1 cellular context compared by ENCODE assay signal in the genomic region with DNA sequence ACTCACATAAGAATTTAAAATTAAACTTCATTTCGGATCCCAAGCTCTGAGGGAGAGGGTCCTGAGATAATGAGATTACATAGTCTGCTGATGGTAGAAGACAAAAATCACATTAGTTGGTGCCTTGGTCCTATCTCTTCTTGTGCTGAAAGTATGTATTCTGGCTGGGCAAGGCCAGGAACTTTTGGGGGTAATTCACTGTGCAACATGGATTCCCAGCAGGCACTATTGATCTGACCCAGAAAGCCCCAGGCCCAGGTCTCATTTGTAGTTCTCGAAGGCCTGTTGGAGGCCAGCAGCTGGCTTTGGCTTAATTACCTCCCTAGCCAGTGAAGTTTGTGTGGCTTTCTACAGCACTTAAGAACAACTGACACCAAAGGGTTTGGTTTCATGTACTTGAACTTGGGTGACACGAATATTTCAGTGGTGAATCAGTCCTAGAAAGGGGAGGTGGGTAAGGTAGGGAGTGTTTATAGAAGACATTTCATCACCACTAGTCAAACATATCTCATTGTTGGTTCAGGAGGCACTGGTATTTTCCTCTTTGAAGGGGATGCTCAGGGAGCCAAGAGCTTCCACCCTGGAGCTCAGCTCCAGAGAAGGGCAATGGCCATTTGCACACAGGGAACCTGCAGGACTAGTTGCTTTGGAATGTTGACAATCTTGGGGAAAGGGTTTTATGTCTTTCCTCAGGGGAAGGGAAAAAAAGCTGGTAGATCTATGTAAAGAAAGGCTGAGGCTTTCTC.
TF ChIP-seq lines count a peak whose summit lies in the region.

No MANE protein-coding gene starts in this region.

TF ChIP-seq in HepG2, 621 proteins besides CTCF, POLR2A, EP300 and RAD21 (continued from another document and continues in another):
- TF ChIP-seq, protein P1, sequence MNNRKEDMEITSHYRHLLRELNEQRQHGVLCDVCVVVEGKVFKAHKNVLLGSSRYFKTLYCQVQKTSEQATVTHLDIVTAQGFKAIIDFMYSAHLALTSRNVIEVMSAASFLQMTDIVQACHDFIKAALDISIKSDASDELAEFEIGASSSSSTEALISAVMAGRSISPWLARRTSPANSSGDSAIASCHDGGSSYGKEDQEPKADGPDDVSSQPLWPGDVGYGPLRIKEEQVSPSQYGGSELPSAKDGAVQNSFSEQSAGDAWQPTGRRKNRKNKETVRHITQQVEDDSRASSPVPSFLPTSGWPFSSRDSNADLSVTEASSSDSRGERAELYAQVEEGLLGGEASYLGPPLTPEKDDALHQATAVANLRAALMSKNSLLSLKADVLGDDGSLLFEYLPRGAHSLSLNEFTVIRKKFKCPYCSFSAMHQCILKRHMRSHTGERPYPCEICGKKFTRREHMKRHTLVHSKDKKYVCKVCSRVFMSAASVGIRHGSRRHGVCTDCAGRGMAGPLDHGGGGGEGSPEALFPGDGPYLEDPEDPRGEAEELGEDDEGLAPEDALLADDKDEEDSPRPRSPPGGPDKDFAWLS (CRISPR knock-in tag; IDR thresholded peaks at IDR 0.05; ENCODE audit: borderline replicate concordance), result no peak
- TF ChIP-seq MAFK (conservative IDR thresholded peaks at IDR 0.05 in 1 of 2, IDR thresholded peaks at IDR 0.05 in 1 of 2; ENCODE audit: low read length in 2 of 2) (no peak), ZNF720 (CRISPR knock-in tag; IDR thresholded peaks at IDR 0.05) (no peak), NFE2 (CRISPR knock-in tag; IDR thresholded peaks at IDR 0.05) (no peak), ZNF207 (IDR thresholded peaks at IDR 0.05; ENCODE audit: borderline replicate concordance) (no peak), ZBTB8A (CRISPR knock-in tag; IDR thresholded peaks at IDR 0.05; ENCODE audit: borderline replicate concordance, low read depth) (no peak), SETDB1 (CRISPR knock-in tag; IDR thresholded peaks at IDR 0.05; ENCODE audit: borderline replicate concordance) (no peak), ATM (IDR thresholded peaks at IDR 0.05; ENCODE audit: borderline replicate concordance) (no peak), KDM5B (CRISPR knock-in tag; IDR thresholded peaks at IDR 0.05; ENCODE audit: borderline replicate concordance) (no peak), MED13 (CRISPR knock-in tag; IDR thresholded peaks at IDR 0.05) (no peak), PRMT3 (CRISPR knock-in tag; IDR thresholded peaks at IDR 0.05; ENCODE audit: borderline replicate concordance, low read depth) (0 out of 2 replicates have a peak, but pooled peaks have one; percentile 53), TAF15 (IDR thresholded peaks at IDR 0.05; ENCODE audit: low read depth, low read length, poor library complexity, severe bottlenecking) (no peak), ZFX (CRISPR knock-in tag; IDR thresholded peaks at IDR 0.05; ENCODE audit: low read depth) (no peak), ZNF235 (CRISPR knock-in tag; IDR thresholded peaks at IDR 0.05; ENCODE audit: borderline replicate concordance) (no peak), SOX6 (IDR thresholded peaks at IDR 0.05) (no peak), SOX6 (CRISPR knock-in tag; IDR thresholded peaks at IDR 0.05) (peak; percentile 96), CREB1 (IDR thresholded peaks at IDR 0.05) (no peak), CREB1 (CRISPR knock-in tag; IDR thresholded peaks at IDR 0.05) (peak; percentile 63), MEIS2 (CRISPR knock-in tag; IDR thresholded peaks at IDR 0.05) (0 out of 2 replicates have a peak, but pooled peaks have one; percentile 36), NCOR1 (IDR thresholded peaks at IDR 0.05; ENCODE audit: borderline replicate concordance, low read length) (peak; percentile 72; the same call in 1 of the 2 replicates), ZNF44 (CRISPR knock-in tag; IDR thresholded peaks at IDR 0.05) (no peak), ZNF841 (CRISPR knock-in tag; IDR thresholded peaks at IDR 0.05; ENCODE audit: borderline replicate concordance) (no peak), SRY (CRISPR knock-in tag; IDR thresholded peaks at IDR 0.05) (no peak), SIN3B (IDR thresholded peaks at IDR 0.05; ENCODE audit: low read length) (no peak), ZNF234 (CRISPR knock-in tag; conservative IDR thresholded peaks at IDR 0.05) (no peak), GTF3A (CRISPR knock-in tag; conservative IDR thresholded peaks at IDR 0.05) (no peak), POLR2G (IDR thresholded peaks at IDR 0.05; ENCODE audit: low read depth, low read length) (no peak), ZC3H13 (CRISPR knock-in tag; IDR thresholded peaks at IDR 0.05) (no peak), ELF1 (CRISPR knock-in tag; IDR thresholded peaks at IDR 0.05) (0 out of 2 replicates have a peak, but pooled peaks have one; percentile 25), IRF2 (CRISPR knock-in tag; IDR thresholded peaks at IDR 0.05) (peak; percentile 87), ZNF350 (CRISPR knock-in tag; IDR thresholded peaks at IDR 0.05; ENCODE audit: borderline replicate concordance, low read depth) (peak; percentile 29; the same call in 1 of the 2 replicates), IRX3 (CRISPR knock-in tag; IDR thresholded peaks at IDR 0.05; ENCODE audit: borderline replicate concordance, low read depth) (0 out of 2 replicates have a peak, but pooled peaks have one; percentile 54), ZFP36L1 (CRISPR knock-in tag; IDR thresholded peaks at IDR 0.05) (no peak), PCBP1 (IDR thresholded peaks at IDR 0.05; ENCODE audit: borderline replicate concordance, low read depth, low read length) (no peak), REXO4 (CRISPR knock-in tag; IDR thresholded peaks at IDR 0.05; ENCODE audit: borderline replicate concordance) (no peak), ZNF138 (CRISPR knock-in tag; IDR thresholded peaks at IDR 0.05; ENCODE audit: low read depth) (no peak), MATR3 (CRISPR knock-in tag; IDR thresholded peaks at IDR 0.05) (no peak), ARNT2 (CRISPR knock-in tag; IDR thresholded peaks at IDR 0.05; ENCODE audit: low read depth) (0 out of 2 replicates have a peak, but pooled peaks have one; percentile 39), HNF4G (IDR thresholded peaks at IDR 0.05; ENCODE audit: borderline replicate concordance, low read depth, low read length) (peak; percentile 9; the same call in 1 of the 2 replicates), HNF4G (CRISPR knock-in tag; IDR thresholded peaks at IDR 0.05; ENCODE audit: borderline replicate concordance, low read depth) (no peak), FOXC1 (CRISPR knock-in tag; IDR thresholded peaks at IDR 0.05; ENCODE audit: borderline replicate concordance) (peak; percentile 68)
- TF ChIP-seq, protein P2, sequence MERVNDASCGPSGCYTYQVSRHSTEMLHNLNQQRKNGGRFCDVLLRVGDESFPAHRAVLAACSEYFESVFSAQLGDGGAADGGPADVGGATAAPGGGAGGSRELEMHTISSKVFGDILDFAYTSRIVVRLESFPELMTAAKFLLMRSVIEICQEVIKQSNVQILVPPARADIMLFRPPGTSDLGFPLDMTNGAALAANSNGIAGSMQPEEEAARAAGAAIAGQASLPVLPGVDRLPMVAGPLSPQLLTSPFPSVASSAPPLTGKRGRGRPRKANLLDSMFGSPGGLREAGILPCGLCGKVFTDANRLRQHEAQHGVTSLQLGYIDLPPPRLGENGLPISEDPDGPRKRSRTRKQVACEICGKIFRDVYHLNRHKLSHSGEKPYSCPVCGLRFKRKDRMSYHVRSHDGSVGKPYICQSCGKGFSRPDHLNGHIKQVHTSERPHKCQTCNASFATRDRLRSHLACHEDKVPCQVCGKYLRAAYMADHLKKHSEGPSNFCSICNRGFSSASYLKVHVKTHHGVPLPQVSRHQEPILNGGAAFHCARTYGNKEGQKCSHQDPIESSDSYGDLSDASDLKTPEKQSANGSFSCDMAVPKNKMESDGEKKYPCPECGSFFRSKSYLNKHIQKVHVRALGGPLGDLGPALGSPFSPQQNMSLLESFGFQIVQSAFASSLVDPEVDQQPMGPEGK (CRISPR knock-in tag; IDR thresholded peaks at IDR 0.05), result peak; percentile 72
- TF ChIP-seq, protein P3, sequence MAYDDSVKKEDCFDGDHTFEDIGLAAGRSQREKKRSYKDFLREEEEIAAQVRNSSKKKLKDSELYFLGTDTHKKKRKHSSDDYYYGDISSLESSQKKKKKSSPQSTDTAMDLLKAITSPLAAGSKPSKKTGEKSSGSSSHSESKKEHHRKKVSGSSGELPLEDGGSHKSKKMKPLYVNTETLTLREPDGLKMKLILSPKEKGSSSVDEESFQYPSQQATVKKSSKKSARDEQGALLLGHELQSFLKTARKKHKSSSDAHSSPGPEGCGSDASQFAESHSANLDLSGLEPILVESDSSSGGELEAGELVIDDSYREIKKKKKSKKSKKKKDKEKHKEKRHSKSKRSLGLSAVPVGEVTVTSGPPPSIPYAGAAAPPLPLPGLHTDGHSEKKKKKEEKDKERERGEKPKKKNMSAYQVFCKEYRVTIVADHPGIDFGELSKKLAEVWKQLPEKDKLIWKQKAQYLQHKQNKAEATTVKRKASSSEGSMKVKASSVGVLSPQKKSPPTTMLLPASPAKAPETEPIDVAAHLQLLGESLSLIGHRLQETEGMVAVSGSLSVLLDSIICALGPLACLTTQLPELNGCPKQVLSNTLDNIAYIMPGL (CRISPR knock-in tag; IDR thresholded peaks at IDR 0.05; ENCODE audit: borderline replicate concordance in 1 of 2, low read depth in 1 of 2), result no peak
- TF ChIP-seq, protein P4, sequence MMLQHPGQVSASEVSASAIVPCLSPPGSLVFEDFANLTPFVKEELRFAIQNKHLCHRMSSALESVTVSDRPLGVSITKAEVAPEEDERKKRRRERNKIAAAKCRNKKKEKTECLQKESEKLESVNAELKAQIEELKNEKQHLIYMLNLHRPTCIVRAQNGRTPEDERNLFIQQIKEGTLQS (CRISPR knock-in tag; IDR thresholded peaks at IDR 0.05), result peak; percentile 100
- TF ChIP-seq, protein P5, sequence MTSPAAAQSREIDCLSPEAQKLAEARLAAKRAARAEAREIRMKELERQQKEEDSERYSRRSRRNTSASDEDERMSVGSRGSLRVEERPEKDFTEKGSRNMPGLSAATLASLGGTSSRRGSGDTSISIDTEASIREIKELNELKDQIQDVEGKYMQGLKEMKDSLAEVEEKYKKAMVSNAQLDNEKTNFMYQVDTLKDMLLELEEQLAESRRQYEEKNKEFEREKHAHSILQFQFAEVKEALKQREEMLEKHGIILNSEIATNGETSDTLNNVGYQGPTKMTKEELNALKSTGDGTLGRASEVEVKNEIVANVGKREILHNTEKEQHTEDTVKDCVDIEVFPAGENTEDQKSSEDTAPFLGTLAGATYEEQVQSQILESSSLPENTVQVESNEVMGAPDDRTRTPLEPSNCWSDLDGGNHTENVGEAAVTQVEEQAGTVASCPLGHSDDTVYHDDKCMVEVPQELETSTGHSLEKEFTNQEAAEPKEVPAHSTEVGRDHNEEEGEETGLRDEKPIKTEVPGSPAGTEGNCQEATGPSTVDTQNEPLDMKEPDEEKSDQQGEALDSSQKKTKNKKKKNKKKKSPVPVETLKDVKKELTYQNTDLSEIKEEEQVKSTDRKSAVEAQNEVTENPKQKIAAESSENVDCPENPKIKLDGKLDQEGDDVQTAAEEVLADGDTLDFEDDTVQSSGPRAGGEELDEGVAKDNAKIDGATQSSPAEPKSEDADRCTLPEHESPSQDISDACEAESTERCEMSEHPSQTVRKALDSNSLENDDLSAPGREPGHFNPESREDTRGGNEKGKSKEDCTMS (CRISPR knock-in tag; conservative IDR thresholded peaks at IDR 0.05), result no peak
- TF ChIP-seq, protein P6, sequence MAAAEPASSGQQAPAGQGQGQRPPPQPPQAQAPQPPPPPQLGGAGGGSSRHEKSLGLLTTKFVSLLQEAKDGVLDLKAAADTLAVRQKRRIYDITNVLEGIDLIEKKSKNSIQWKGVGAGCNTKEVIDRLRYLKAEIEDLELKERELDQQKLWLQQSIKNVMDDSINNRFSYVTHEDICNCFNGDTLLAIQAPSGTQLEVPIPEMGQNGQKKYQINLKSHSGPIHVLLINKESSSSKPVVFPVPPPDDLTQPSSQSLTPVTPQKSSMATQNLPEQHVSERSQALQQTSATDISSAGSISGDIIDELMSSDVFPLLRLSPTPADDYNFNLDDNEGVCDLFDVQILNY (CRISPR knock-in tag; conservative IDR thresholded peaks at IDR 0.05), result no peak
- TF ChIP-seq, protein P7, sequence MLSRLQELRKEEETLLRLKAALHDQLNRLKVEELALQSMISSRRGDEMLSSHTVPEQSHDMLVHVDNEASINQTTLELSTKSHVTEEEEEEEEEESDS (CRISPR knock-in tag; IDR thresholded peaks at IDR 0.05; ENCODE audit: borderline replicate concordance), result 0 out of 2 replicates have a peak, but pooled peaks have one; percentile 56
- TF ChIP-seq, protein P8, sequence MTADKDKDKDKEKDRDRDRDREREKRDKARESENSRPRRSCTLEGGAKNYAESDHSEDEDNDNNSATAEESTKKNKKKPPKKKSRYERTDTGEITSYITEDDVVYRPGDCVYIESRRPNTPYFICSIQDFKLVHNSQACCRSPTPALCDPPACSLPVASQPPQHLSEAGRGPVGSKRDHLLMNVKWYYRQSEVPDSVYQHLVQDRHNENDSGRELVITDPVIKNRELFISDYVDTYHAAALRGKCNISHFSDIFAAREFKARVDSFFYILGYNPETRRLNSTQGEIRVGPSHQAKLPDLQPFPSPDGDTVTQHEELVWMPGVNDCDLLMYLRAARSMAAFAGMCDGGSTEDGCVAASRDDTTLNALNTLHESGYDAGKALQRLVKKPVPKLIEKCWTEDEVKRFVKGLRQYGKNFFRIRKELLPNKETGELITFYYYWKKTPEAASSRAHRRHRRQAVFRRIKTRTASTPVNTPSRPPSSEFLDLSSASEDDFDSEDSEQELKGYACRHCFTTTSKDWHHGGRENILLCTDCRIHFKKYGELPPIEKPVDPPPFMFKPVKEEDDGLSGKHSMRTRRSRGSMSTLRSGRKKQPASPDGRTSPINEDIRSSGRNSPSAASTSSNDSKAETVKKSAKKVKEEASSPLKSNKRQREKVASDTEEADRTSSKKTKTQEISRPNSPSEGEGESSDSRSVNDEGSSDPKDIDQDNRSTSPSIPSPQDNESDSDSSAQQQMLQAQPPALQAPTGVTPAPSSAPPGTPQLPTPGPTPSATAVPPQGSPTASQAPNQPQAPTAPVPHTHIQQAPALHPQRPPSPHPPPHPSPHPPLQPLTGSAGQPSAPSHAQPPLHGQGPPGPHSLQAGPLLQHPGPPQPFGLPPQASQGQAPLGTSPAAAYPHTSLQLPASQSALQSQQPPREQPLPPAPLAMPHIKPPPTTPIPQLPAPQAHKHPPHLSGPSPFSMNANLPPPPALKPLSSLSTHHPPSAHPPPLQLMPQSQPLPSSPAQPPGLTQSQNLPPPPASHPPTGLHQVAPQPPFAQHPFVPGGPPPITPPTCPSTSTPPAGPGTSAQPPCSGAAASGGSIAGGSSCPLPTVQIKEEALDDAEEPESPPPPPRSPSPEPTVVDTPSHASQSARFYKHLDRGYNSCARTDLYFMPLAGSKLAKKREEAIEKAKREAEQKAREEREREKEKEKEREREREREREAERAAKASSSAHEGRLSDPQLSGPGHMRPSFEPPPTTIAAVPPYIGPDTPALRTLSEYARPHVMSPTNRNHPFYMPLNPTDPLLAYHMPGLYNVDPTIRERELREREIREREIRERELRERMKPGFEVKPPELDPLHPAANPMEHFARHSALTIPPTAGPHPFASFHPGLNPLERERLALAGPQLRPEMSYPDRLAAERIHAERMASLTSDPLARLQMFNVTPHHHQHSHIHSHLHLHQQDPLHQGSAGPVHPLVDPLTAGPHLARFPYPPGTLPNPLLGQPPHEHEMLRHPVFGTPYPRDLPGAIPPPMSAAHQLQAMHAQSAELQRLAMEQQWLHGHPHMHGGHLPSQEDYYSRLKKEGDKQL (CRISPR knock-in tag; IDR thresholded peaks at IDR 0.05; ENCODE audit: low read depth), result peak; percentile 94
- TF ChIP-seq, protein P9, sequence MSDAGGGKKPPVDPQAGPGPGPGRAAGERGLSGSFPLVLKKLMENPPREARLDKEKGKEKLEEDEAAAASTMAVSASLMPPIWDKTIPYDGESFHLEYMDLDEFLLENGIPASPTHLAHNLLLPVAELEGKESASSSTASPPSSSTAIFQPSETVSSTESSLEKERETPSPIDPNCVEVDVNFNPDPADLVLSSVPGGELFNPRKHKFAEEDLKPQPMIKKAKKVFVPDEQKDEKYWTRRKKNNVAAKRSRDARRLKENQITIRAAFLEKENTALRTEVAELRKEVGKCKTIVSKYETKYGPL (CRISPR knock-in tag; IDR thresholded peaks at IDR 0.05), result no peak
